In genomic region chr22:25750569-25751173, GRCh38 we compare ENCODE assay signal across 20 cellular contexts. TPM values are rescaled to one million over a fixed set of nuclear protein-coding genes. Genes with fewer than 3 reads are reported as not detected.
A peak's percentile ranks its signal among the peaks of the same experiment; 100 is the strongest.
DNase-seq lines count a peak whose midpoint lies in the region; ATAC-seq, FAIRE-seq and TF ChIP-seq lines count a peak whose summit lies in the region.
"Had no signal": no experiment of that assay in that cellular context is flagged by ENCODE, and none has a peak within 500 bp of the region (broad histone marks: within the 10 kb centered on the region; RNA-seq: fewer than 3 reads in every experiment).

No MANE protein-coding gene starts in this region.

- ATAC-seq in natural killer cell treated with Interleukin-12 subunit alpha and Interleukin-12 subunit beta and Interleukin-15 and Interleukin-18, amount 100 ng/mL, for 72 hours = no peak
- ATAC-seq in natural killer cell = no peak

- H3K9me3 ChIP-seq in WERI-Rb-1 (ENCODE audit: severe bottlenecking) = no peaks in the 10 kb centered on the region
- H3K9me3 ChIP-seq in left ventricle myocardium inferior (replicated peaks) = no peaks in the 10 kb centered on the region
- H3K9me3 ChIP-seq: HAP-1, neutrophil, sigmoid colon, vagina had no signal

- H3K4me3 ChIP-seq in WERI-Rb-1 (ENCODE audit: low read depth, low read length) = no peak overlapping the region
- H3K4me3 ChIP-seq in left ventricle myocardium inferior = no peak overlapping the region
- H3K4me3 ChIP-seq: HAP-1, sigmoid colon, vagina had no signal

- H3K27ac ChIP-seq in WERI-Rb-1 (no peak overlapping the region), left ventricle myocardium inferior (replicated peaks) (peak overlapping the region; percentile 74)
- H3K27ac ChIP-seq: neutrophil, sigmoid colon, vagina had no signal

- TF ChIP-seq CTCF in natural killer cell (IDR thresholded peaks at IDR 0.05) = no peak
- TF ChIP-seq CTCF in WERI-Rb-1 (IDR thresholded peaks at IDR 0.05; ENCODE audit: low read depth, low read length) = no peak
- no peak for TF ChIP-seq CTCF in left ventricle myocardium inferior (IDR thresholded peaks at IDR 0.05; ENCODE audit: borderline replicate concordance)
- no peak for TF ChIP-seq CTCF in GM20000 (IDR thresholded peaks at IDR 0.05; ENCODE audit: extremely low read depth, missing control alignments)

- no peak for DNase-seq in natural killer cell treated with Interleukin-12 subunit alpha and Interleukin-12 subunit beta and Interleukin-15 and Interleukin-18, amount 100 ng/mL, for 72 hours (ENCODE audit: low spot score)
- DNase-seq in natural killer cell (no peak), WERI-Rb-1 (peak; percentile 51), left ventricle myocardium inferior (no peak), urothelium cell line (ENCODE audit: low spot score) (no peak), anterior cingulate cortex (lab: John Stamatoyannopoulos, UW) (no peak), ureter (ENCODE audit: low spot score) (no peak), GM20000 (ENCODE audit: low spot score) (no peak)
- DNase-seq: activated naive CD4-positive, alpha-beta T cell treated with anti-CD3 and anti-CD28 coated beads, Interleukin-2, amount 50 U/mL, for 16 hours; BE2C; central memory CD4-positive, alpha-beta T cell; DMS79 treated with DMSO at 0.1 percent for 48 hours; NCI-H2107; SHP77 treated with DMSO at 0.1 percent for 48 hours; sigmoid colon had no signal

- H3K36me3 Mint-ChIP-seq in natural killer cell treated with Interleukin-12 subunit alpha and Interleukin-12 subunit beta and Interleukin-15 and Interleukin-18, amount 100 ng/mL, for 72 hours = no peaks in the 10 kb centered on the region
- H3K36me3 Mint-ChIP-seq in natural killer cell = no peaks in the 10 kb centered on the region
- H3K36me3 Mint-ChIP-seq: memory B cell had no signal

- H3K27me3 ChIP-seq in WERI-Rb-1 (ENCODE audit: insufficient read depth, low read depth, severe bottlenecking) (no peaks in the 10 kb centered on the region), left ventricle myocardium inferior (ENCODE audit: low read depth) (no peaks in the 10 kb centered on the region)
- H3K27me3 ChIP-seq: BE2C, sigmoid colon, vagina had no signal

- no peaks in the 10 kb centered on the region for H3K9me3 Mint-ChIP-seq in natural killer cell treated with Interleukin-12 subunit alpha and Interleukin-12 subunit beta and Interleukin-15 and Interleukin-18, amount 100 ng/mL, for 72 hours
- H3K9me3 Mint-ChIP-seq in natural killer cell = no peaks in the 10 kb centered on the region
- H3K9me3 Mint-ChIP-seq: memory B cell had no signal

- no peaks in the 10 kb centered on the region for H3K36me3 ChIP-seq in WERI-Rb-1
- no peaks in the 10 kb centered on the region for H3K36me3 ChIP-seq in left ventricle myocardium inferior
- H3K36me3 ChIP-seq: BE2C, HAP-1, neutrophil, sigmoid colon, vagina had no signal

- H3K27me3 Mint-ChIP-seq in natural killer cell treated with Interleukin-12 subunit alpha and Interleukin-12 subunit beta and Interleukin-15 and Interleukin-18, amount 100 ng/mL, for 72 hours = peaks cover 1 to 23% of the 10 kb centered on the region in 2 donors
- H3K27me3 Mint-ChIP-seq in natural killer cell (ENCODE audit: low read depth in 2 of 2) = peaks cover 0 to 4% of the 10 kb centered on the region in 2 donors

- intact Hi-C loops in natural killer cell (cut with micrococcal nuclease) (no loop called here), left ventricle myocardium inferior (cut with micrococcal nuclease) (no loop called here)

- H3K4me1 ChIP-seq in left ventricle myocardium inferior = peaks cover 84% of the 10 kb centered on the region
- H3K4me1 ChIP-seq: HAP-1, vagina had no signal

- peak overlapping the region; percentile 84 to 88 for H3K27ac Mint-ChIP-seq in natural killer cell treated with Interleukin-12 subunit alpha and Interleukin-12 subunit beta and Interleukin-15 and Interleukin-18, amount 100 ng/mL, for 72 hours
- H3K27ac Mint-ChIP-seq in natural killer cell = no peak overlapping the region
- H3K27ac Mint-ChIP-seq: memory B cell had no signal

- peak; percentile 97 for FAIRE-seq in urothelium cell line (lab: Jason Lieb, UNC)
- FAIRE-seq: frontal cortex had no signal

- H3K4me3 Mint-ChIP-seq in natural killer cell treated with Interleukin-12 subunit alpha and Interleukin-12 subunit beta and Interleukin-15 and Interleukin-18, amount 100 ng/mL, for 72 hours = peak overlapping the region; percentile 77
- H3K4me3 Mint-ChIP-seq in natural killer cell = no peak overlapping the region
- H3K4me3 Mint-ChIP-seq: memory B cell had no signal

- H3K4me1 Mint-ChIP-seq in natural killer cell treated with Interleukin-12 subunit alpha and Interleukin-12 subunit beta and Interleukin-15 and Interleukin-18, amount 100 ng/mL, for 72 hours (ENCODE audit: low read depth in 2 of 2) = peaks cover 11 to 25% of the 10 kb centered on the region in 2 donors
- H3K4me1 Mint-ChIP-seq in natural killer cell = no peaks in the 10 kb centered on the region

RNA-seq across cellular contexts. Expression of gene MYO18B, which starts 8.7 kb away (rescaled TPM):
- total RNA-seq in natural killer cell treated with Interleukin-12 subunit alpha and Interleukin-12 subunit beta and Interleukin-15 and Interleukin-18, amount 100 ng/mL, for 72 hours = 1 to 10 TPM in 1 of 2 donors, under 1 TPM in 1; 0.43 to 1.0 TPM
- total RNA-seq in natural killer cell = under 1 TPM; 0.07 to 0.14 (median 0.10) TPM
- total RNA-seq in left ventricle myocardium inferior = 163 TPM
- total RNA-seq in ureter = 0.34 TPM
- total RNA-seq: frontal cortex, vagina had no signal

Comparison
In these comparisons a context has a peak if more than half of its experiments do, and no peak if none do; other contexts are left out.
1. H3K27ac Mint-ChIP-seq: peak in natural killer cell treated with Interleukin-12 subunit alpha and Interleukin-12 subunit beta and Interleukin-15 and Interleukin-18, amount 100 ng/mL, for 72 hours (2 of 2); none in natural killer cell (0 of 2).
2. RNA of gene MYO18B, which starts 8.7 kb away (total RNA-seq): 163 TPM in left ventricle myocardium inferior (single experiment); 0.43 to 1.0 TPM in natural killer cell treated with Interleukin-12 subunit alpha and Interleukin-12 subunit beta and Interleukin-15 and Interleukin-18, amount 100 ng/mL, for 72 hours, 0.34 TPM in ureter (single experiment) and 0.07 to 0.14 TPM in natural killer cell; every median in the first group is over 10 times any median in the second.